ENCODE assay signal across 20 cellular contexts in the genomic region with DNA sequence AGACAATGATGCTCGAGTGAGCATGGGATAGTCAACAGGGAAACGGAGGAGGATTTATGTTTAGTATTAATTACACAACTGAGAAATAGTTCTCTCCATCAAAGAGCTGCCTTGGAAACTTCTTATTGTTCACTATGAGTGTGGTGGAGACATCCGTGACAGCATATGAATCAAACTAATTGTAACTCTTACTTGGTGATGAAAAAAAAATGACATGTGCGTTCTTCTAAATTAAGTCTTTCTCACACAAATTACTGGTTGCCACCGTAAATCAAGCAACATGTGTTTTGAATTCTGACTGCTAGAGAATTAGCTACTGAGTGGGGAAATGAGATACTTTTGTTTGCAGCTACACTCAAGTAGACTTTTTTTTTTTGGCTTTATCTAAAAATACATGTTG.
DNase-seq lines count a peak whose midpoint lies in the region; ATAC-seq and TF ChIP-seq lines count a peak whose summit lies in the region.
"Had no signal": no experiment of that assay in that cellular context is flagged by ENCODE, and none has a peak within 500 bp of the region (broad histone marks: within the 10 kb centered on the region; RNA-seq: fewer than 3 reads in every experiment).

No MANE protein-coding gene starts in this region.

- POLR2A ChIA-PET in WTC11 (lab: Charles Lee) = no interaction called here

- DNase-seq in Ammon's horn (ENCODE audit: low spot score) (peak; percentile 27), NCI-H2081 treated with DMSO at 0.1 percent for 48 hours (lab: John Stamatoyannopoulos, UW) (peak; percentile 33), WTC11 (ENCODE audit: low spot score) (no peak), globus pallidus (ENCODE audit: low spot score) (peak; percentile 33), lower leg skin (ENCODE audit: low spot score in 2 of 2) (no peak), NCI-H82 treated with DMSO at 0.1 percent for 48 hours (lab: John Stamatoyannopoulos, UW; ENCODE audit: unreplicated experiment) (no peak)
- DNase-seq: Calu3; CD4-positive, alpha-beta memory T cell; DMS53; EL; NCI-H1436; NCI-H2029; NCI-H226; NK-92 treated with Interleukin-12 subunit alpha and Interleukin-12 subunit beta, amount 100 ng/mL, for 24 hours; Right ventricle myocardium superior had no signal

- no peak overlapping the region for H3K4me3 Mint-ChIP-seq in WTC11
- H3K4me3 Mint-ChIP-seq: CD4-positive, alpha-beta memory T cell had no signal

- peak overlapping the region; percentile 28; the same call in 1 of the 2 replicates for H3K27ac Mint-ChIP-seq in WTC11
- H3K27ac Mint-ChIP-seq: CD4-positive, alpha-beta memory T cell had no signal

- no peak for TF ChIP-seq POLR2A in lower leg skin (IDR thresholded peaks at IDR 0.05)

- H3K27me3 Mint-ChIP-seq in WTC11 (ENCODE audit: low read depth) = no peaks in the 10 kb centered on the region
- H3K27me3 Mint-ChIP-seq: CD4-positive, alpha-beta memory T cell had no signal

- peaks cover 48% of the 10 kb centered on the region for H3K36me3 Mint-ChIP-seq in WTC11
- H3K36me3 Mint-ChIP-seq: CD4-positive, alpha-beta memory T cell had no signal

- no peak overlapping the region for H3K4me3 ChIP-seq in lower leg skin (ENCODE audit: low read depth, poor library complexity, severe bottlenecking)
- H3K4me3 ChIP-seq: BLaER1, K562, SK-N-MC had no signal

- CTCF ChIA-PET in WTC11 (lab: Charles Lee) = interaction anchor here (1.4 kb wide), 1 partner anchor 15 kb away, joined by 3 read pairs; no protein-coding TSS in a partner anchor

- peaks cover 19% of the 10 kb centered on the region for H3K9me3 Mint-ChIP-seq in WTC11

- peaks cover 23% of the 10 kb centered on the region for H3K4me1 Mint-ChIP-seq in WTC11

- 53% methylated on average over 5 of the region's 5 CpGs for whole genome bisulfite sequencing in lower leg skin, 2 donors

- intact Hi-C loops in lower leg skin (cut with DNase I; ENCODE audit: low total_unique reads) = no loop called here

- TF ChIP-seq CTCF in WTC11 (IDR thresholded peaks at IDR 0.05) = no peak
- no peak for TF ChIP-seq CTCF in lower leg skin (IDR thresholded peaks at IDR 0.05)

- ATAC-seq in WTC11 (no peak), GM19324 (IDR thresholded peaks at IDR 0.05; ENCODE audit: low FRiP score, unreplicated experiment) (no peak), GM18909 (IDR thresholded peaks at IDR 0.05; ENCODE audit: poor library complexity, unreplicated experiment) (no peak)
- ATAC-seq: K562 had no signal

TF ChIP-seq in WTC11, 78 proteins besides CTCF, POLR2A, EP300 and RAD21:
- TF ChIP-seq ZNF219 (CRISPR knock-in tag; IDR thresholded peaks at IDR 0.05; ENCODE audit: borderline replicate concordance) (no peak), PRRX2 (CRISPR knock-in tag; IDR thresholded peaks at IDR 0.05) (no peak), ZNF317 (CRISPR knock-in tag; IDR thresholded peaks at IDR 0.05; ENCODE audit: borderline replicate concordance, low read depth) (no peak), ZNF396 (CRISPR knock-in tag; IDR thresholded peaks at IDR 0.05; ENCODE audit: borderline replicate concordance) (no peak), JAZF1 (CRISPR knock-in tag; IDR thresholded peaks at IDR 0.05) (no peak), NFE2L1 (CRISPR knock-in tag; IDR thresholded peaks at IDR 0.05) (no peak)
- TF ChIP-seq, protein P1, sequence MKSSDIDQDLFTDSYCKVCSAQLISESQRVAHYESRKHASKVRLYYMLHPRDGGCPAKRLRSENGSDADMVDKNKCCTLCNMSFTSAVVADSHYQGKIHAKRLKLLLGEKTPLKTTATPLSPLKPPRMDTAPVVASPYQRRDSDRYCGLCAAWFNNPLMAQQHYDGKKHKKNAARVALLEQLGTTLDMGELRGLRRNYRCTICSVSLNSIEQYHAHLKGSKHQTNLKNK (CRISPR knock-in tag; IDR thresholded peaks at IDR 0.05) = no peak
- TF ChIP-seq, protein P2, sequence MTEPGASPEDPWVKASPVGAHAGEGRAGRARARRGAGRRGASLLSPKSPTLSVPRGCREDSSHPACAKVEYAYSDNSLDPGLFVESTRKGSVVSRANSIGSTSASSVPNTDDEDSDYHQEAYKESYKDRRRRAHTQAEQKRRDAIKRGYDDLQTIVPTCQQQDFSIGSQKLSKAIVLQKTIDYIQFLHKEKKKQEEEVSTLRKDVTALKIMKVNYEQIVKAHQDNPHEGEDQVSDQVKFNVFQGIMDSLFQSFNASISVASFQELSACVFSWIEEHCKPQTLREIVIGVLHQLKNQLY (CRISPR knock-in tag; IDR thresholded peaks at IDR 0.05) = no peak
- TF ChIP-seq, protein P3, sequence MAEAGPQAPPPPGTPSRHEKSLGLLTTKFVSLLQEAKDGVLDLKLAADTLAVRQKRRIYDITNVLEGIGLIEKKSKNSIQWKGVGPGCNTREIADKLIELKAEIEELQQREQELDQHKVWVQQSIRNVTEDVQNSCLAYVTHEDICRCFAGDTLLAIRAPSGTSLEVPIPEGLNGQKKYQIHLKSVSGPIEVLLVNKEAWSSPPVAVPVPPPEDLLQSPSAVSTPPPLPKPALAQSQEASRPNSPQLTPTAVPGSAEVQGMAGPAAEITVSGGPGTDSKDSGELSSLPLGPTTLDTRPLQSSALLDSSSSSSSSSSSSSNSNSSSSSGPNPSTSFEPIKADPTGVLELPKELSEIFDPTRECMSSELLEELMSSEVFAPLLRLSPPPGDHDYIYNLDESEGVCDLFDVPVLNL (CRISPR knock-in tag; IDR thresholded peaks at IDR 0.05; ENCODE audit: borderline replicate concordance, low read depth) = no peak

Comparison
In these comparisons a context has a peak if more than half of its experiments do, and no peak if none do; other contexts are left out.
1. DNase-seq: peak in Ammon's horn (single experiment), NCI-H2081 treated with DMSO at 0.1 percent for 48 hours (single experiment) and globus pallidus (single experiment); none in WTC11 (single experiment), lower leg skin (0 of 2) and NCI-H82 treated with DMSO at 0.1 percent for 48 hours (single experiment).